16 cellular contexts compared by ENCODE assay signal in genomic region chr13:69092615-69093322, GRCh38.
"Had no signal": no experiment of that assay in that cellular context is flagged by ENCODE, and none has a peak within 500 bp of the region (broad histone marks: within the 10 kb centered on the region; RNA-seq: fewer than 3 reads in every experiment).

No MANE protein-coding gene starts in this region.

- H3K79me2 ChIP-seq: parathyroid adenoma had no signal

- H3K4me3 ChIP-seq: body of pancreas, colonic mucosa, esophagus squamous epithelium, thoracic aorta had no signal

- H3K27ac ChIP-seq: body of pancreas, colonic mucosa, esophagus squamous epithelium, neutrophil, parathyroid adenoma, thoracic aorta had no signal

- H3K27me3 ChIP-seq: body of pancreas, colonic mucosa, esophagus squamous epithelium, neutrophil had no signal

- DNase-seq: activated CD4-positive, alpha-beta T cell treated with anti-CD3 and anti-CD28 coated beads, Interleukin-2, amount 10 ng/mL, durations not matched to agents 7 days and 5 days; activated CD8-positive, alpha-beta memory T cell treated with anti-CD3 and anti-CD28 coated beads for 24 hours; activated naive CD8-positive, alpha-beta T cell treated with anti-CD3 and anti-CD28 coated beads for 36 hours; amygdala; body of pancreas; caudate nucleus; colonic mucosa; esophagus squamous epithelium; islet precursor cell; left ventricle myocardium superior; naive thymus-derived CD8-positive, alpha-beta T cell; stimulated activated CD4-positive, alpha-beta T cell treated with anti-CD3 and anti-CD28 coated beads, Interleukin-1b, Interleukin-23, amount 100 ng/mL, for 48 hours; T-helper 2 cell had no signal

- H2AFZ ChIP-seq: parathyroid adenoma had no signal

- H3K4me1 ChIP-seq: body of pancreas, colonic mucosa, esophagus squamous epithelium, parathyroid adenoma had no signal

- ATAC-seq: body of pancreas; left ventricle myocardium superior; naive thymus-derived CD8-positive, alpha-beta T cell had no signal

- H3K9me3 ChIP-seq: body of pancreas, colonic mucosa, esophagus squamous epithelium, neutrophil, thoracic aorta had no signal

- H3K36me3 ChIP-seq: colonic mucosa, esophagus squamous epithelium, neutrophil, thoracic aorta had no signal

- H3K9ac ChIP-seq: parathyroid adenoma had no signal
